Comparison of ENCODE assay signal across 38 cellular contexts in genomic region chr1:20751462-20751990, GRCh38. TPM values are rescaled to one million over a fixed set of nuclear protein-coding genes. Genes with fewer than 3 reads are reported as not detected.
"Had no signal": no experiment of that assay in that cellular context is flagged by ENCODE, and none has a peak within 500 bp of the region (broad histone marks: within the 10 kb centered on the region; RNA-seq: fewer than 3 reads in every experiment).

No MANE protein-coding gene starts in this region.

- DNase-seq: activated CD4-positive, alpha-beta T cell treated with anti-CD3 and anti-CD28 coated beads for 1 hour; activated CD4-positive, alpha-beta T cell treated with anti-CD3 and anti-CD28 coated beads for 48 hours; activated CD4-positive, alpha-beta T cell treated with anti-CD3 and anti-CD28 coated beads, Interleukin-2, amount 50 U/mL, for 4 hours; activated CD4-positive, CD25-positive, alpha-beta regulatory T cell; activated CD8-positive, alpha-beta T cell treated with anti-CD3 and anti-CD28 coated beads for 36 hours; activated gamma-delta T cell treated with Interleukin-2 at 50 U/mL for 16 hours; activated naive CD4-positive, alpha-beta T cell treated with anti-CD3 and anti-CD28 coated beads for 36 hours; activated T-cell treated with anti-CD3 and anti-CD28 coated beads, Interleukin-2, amount 50 U/mL, for 1 hour; adrenal gland; anterior cingulate cortex; caudate nucleus; cerebellar nuclear complex; Karpas-422; KBM-7; NCI-H1105; NCI-H1417 treated with DMSO at 0.1 percent for 48 hours; NCI-H1694; NCI-H1930; NCI-H2081 treated with DMSO at 0.1 percent for 48 hours; NCI-H345; NCI-H526; NCI-H748 treated with DMSO at 0.1 percent for 48 hours; NK-92 treated with Interleukin-12 subunit alpha and Interleukin-12 subunit beta, amount 100 ng/mL, for 24 hours; PC-3; Peyer's patch; RPMI8226; SIG-M5; T-cell; T-helper 17 cell; T-helper 9 cell; WERI-Rb-1 had no signal

- H3K27me3 ChIP-seq: adrenal gland, Peyer's patch had no signal

- H3K27me3 Mint-ChIP-seq: activated CD8-positive, alpha-beta T cell treated with anti-CD3 and anti-CD28 coated beads for 36 hours; brain; T-cell; T-helper 17 cell had no signal

- H3K4me1 ChIP-seq: adrenal gland, Peyer's patch had no signal

- ATAC-seq: activated CD8-positive, alpha-beta T cell treated with anti-CD3 and anti-CD28 coated beads for 36 hours; activated naive CD4-positive, alpha-beta T cell treated with anti-CD3 and anti-CD28 coated beads, Interleukin-2, amount 50 U/mL, for 72 hours; PC-3; Right ventricle myocardium inferior; SK-N-SH treated with all-trans-retinoic acid at 6 μM for 48 hours; T-cell; T-helper 17 cell had no signal

- H3K4me3 Mint-ChIP-seq: activated CD8-positive, alpha-beta T cell treated with anti-CD3 and anti-CD28 coated beads for 36 hours; activated naive CD4-positive, alpha-beta T cell treated with anti-CD3 and anti-CD28 coated beads for 36 hours; activated T-helper 1 cell treated with anti-CD3 and anti-CD28 coated beads, Interleukin-12 subunit alpha, Interleukin-12 subunit beta, Interleukin-2, Interleukin-4 antibody, amounts not matched to agents 30 ng/mL and 10 ng/mL and 1 ng/mL, durations not matched to agents 14 hours and 24 hours and 36 hours; brain; T-cell; T-helper 17 cell had no signal

- H3K9me3 Mint-ChIP-seq: activated CD8-positive, alpha-beta T cell treated with anti-CD3 and anti-CD28 coated beads for 36 hours; activated naive CD4-positive, alpha-beta T cell treated with anti-CD3 and anti-CD28 coated beads for 36 hours; activated naive CD4-positive, alpha-beta T cell treated with anti-CD3 and anti-CD28 coated beads, Interleukin-2, amount 50 U/mL, for 72 hours; activated T-helper 1 cell treated with anti-CD3 and anti-CD28 coated beads, Interleukin-12 subunit alpha, Interleukin-12 subunit beta, Interleukin-2, Interleukin-4 antibody, amounts not matched to agents 30 ng/mL and 10 ng/mL and 1 ng/mL, durations not matched to agents 14 hours and 24 hours and 36 hours; T-cell had no signal

- H3K9me3 ChIP-seq: adrenal gland, Peyer's patch had no signal

- H3K4me3 ChIP-seq: adrenal gland, Peyer's patch had no signal

- H3K4me1 Mint-ChIP-seq: brain had no signal

- H3K27ac ChIP-seq: adrenal gland, Peyer's patch, WERI-Rb-1 had no signal

- H3K27ac Mint-ChIP-seq: activated CD8-positive, alpha-beta T cell treated with anti-CD3 and anti-CD28 coated beads for 36 hours; activated naive CD4-positive, alpha-beta T cell treated with anti-CD3 and anti-CD28 coated beads for 36 hours; activated naive CD4-positive, alpha-beta T cell treated with anti-CD3 and anti-CD28 coated beads, Interleukin-2, amount 50 U/mL, for 72 hours; activated T-helper 1 cell treated with anti-CD3 and anti-CD28 coated beads, Interleukin-12 subunit alpha, Interleukin-12 subunit beta, Interleukin-2, Interleukin-4 antibody, amounts not matched to agents 30 ng/mL and 10 ng/mL and 1 ng/mL, durations not matched to agents 14 hours and 24 hours and 36 hours; T-cell had no signal

RNA-seq across cellular contexts. Expression of gene SH2D5, which starts 19.0 kb away (rescaled TPM):
- total RNA-seq: Peyer's patch, Right ventricle myocardium inferior, T-helper 17 cell had no signal

RNA-seq across cellular contexts. Expression of gene KIF17, which starts 33.7 kb away (rescaled TPM):
- total RNA-seq: activated CD8-positive, alpha-beta memory T cell treated with anti-CD3 and anti-CD28 coated beads for 36 hours; activated CD8-positive, alpha-beta T cell treated with anti-CD3 and anti-CD28 coated beads for 36 hours; activated naive CD4-positive, alpha-beta T cell treated with anti-CD3 and anti-CD28 coated beads for 36 hours; activated T-helper 1 cell treated with anti-CD3 and anti-CD28 coated beads, Interleukin-12 subunit alpha, Interleukin-12 subunit beta, Interleukin-2, Interleukin-4 antibody, amounts not matched to agents 30 ng/mL and 10 ng/mL and 1 ng/mL, durations not matched to agents 14 hours and 24 hours and 36 hours; SK-MEL-5; T-cell had no signal
